11 cellular contexts compared by ENCODE assay signal in the genomic region with DNA sequence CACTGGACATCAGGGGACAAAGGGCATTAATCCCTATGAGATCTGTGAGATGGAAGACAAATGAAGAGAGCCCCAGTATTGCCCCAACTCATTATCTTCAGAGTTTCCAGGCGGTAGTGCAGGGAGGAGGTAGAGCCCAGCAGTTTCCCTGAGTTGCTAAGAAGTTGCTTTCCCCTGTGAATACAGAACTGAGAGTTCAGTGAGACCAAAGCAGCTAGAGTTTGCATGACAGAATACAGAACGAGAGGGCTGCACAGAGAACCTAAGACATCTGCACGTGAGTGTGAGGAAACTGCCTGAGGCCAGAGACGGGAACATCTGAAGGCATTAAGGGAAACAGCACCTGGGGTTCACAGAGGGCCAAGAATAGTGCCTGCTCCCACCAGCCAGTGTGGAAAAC. TPM values are rescaled to one million over a fixed set of nuclear protein-coding genes. Genes with fewer than 3 reads are reported as not detected.
DNase-seq lines count a peak whose midpoint lies in the region; ATAC-seq and TF ChIP-seq lines count a peak whose summit lies in the region.
"Had no signal": no experiment of that assay in that cellular context is flagged by ENCODE, and none has a peak within 500 bp of the region (broad histone marks: within the 10 kb centered on the region; RNA-seq: fewer than 3 reads in every experiment).

No MANE protein-coding gene starts in this region.

- peaks cover 7% of the 10 kb centered on the region for H3K27me3 Mint-ChIP-seq in stimulated activated naive CD8-positive, alpha-beta T cell treated with anti-CD3 and anti-CD28 coated beads, Interleukin-15, amount 100 ng/mL, for 72 hours

- H3K27me3 ChIP-seq in HAP-1 (ENCODE audit: low read depth): no peaks in the 10 kb centered on the region
- H3K27me3 ChIP-seq: BLaER1, breast epithelium had no signal

- no peaks in the 10 kb centered on the region for H3K9me3 Mint-ChIP-seq in stimulated activated naive CD8-positive, alpha-beta T cell treated with anti-CD3 and anti-CD28 coated beads, Interleukin-15, amount 100 ng/mL, for 72 hours

- no peak overlapping the region for H2AFZ ChIP-seq in OCI-LY7 (ENCODE audit: low read length)

- POLR2A ChIA-PET in OCI-LY7 (lab: Charles Lee): interaction anchor here (0.6 to 1.7 kb wide), 5 partner anchors 9 to 184 kb away, joined by 3 to 10 read pairs (median 3); a partner anchor contains a TSS

- no peaks in the 10 kb centered on the region for H3K9me2 ChIP-seq in OCI-LY7 (ENCODE audit: insufficient read depth, low read length)

- no peaks in the 10 kb centered on the region for H4K20me1 ChIP-seq in OCI-LY7 (ENCODE audit: insufficient read depth, low read length)
- H4K20me1 ChIP-seq: BLaER1 had no signal

- in situ Hi-C loops in HAP-1 (cut with MboI; ENCODE audit: low sequenced_read_pairs): no loop called here

- no peaks in the 10 kb centered on the region for H3K36me3 ChIP-seq in OCI-LY7 (ENCODE audit: insufficient read depth, low read length)
- no peaks in the 10 kb centered on the region for H3K36me3 ChIP-seq in HAP-1 (replicated peaks)
- H3K36me3 ChIP-seq: BLaER1, breast epithelium, left lung had no signal

- peak; percentile 42 for DNase-seq in GM20000 (ENCODE audit: low spot score)
- peak; percentile 36 for DNase-seq in OCI-LY7 (ENCODE audit: low spot score)
- no peak for DNase-seq in stimulated activated naive CD8-positive, alpha-beta T cell treated with anti-CD3 and anti-CD28 coated beads, Interleukin-15, amount 100 ng/mL, for 72 hours
- no peak for DNase-seq in HAP-1 (ENCODE audit: low spot score in 2 of 2)
- DNase-seq in kidney tubule cell (ENCODE audit: low spot score): no peak
- DNase-seq in NCI-H1092 treated with DMSO at 0.1 percent for 48 hours (lab: John Stamatoyannopoulos, UW): no peak
- DNase-seq: left lung had no signal

- H3K4me1 Mint-ChIP-seq in stimulated activated naive CD8-positive, alpha-beta T cell treated with anti-CD3 and anti-CD28 coated beads, Interleukin-15, amount 100 ng/mL, for 72 hours: no peaks in the 10 kb centered on the region

- CTCF ChIA-PET in OCI-LY7 (lab: Charles Lee; ENCODE audit: unreplicated experiment): interaction anchor here (1.9 kb wide), 1 partner anchor 14 kb away, joined by 5 read pairs; no protein-coding TSS in a partner anchor

- no peak overlapping the region for H3K4me3 Mint-ChIP-seq in stimulated activated naive CD8-positive, alpha-beta T cell treated with anti-CD3 and anti-CD28 coated beads, Interleukin-15, amount 100 ng/mL, for 72 hours

- no peak overlapping the region for H3K27ac ChIP-seq in OCI-LY7 (ENCODE audit: low read depth, low read length, poor library complexity, severe bottlenecking)
- H3K27ac ChIP-seq: BLaER1, breast epithelium, left lung had no signal

- intact Hi-C loops in OCI-LY7 (cut with micrococcal nuclease; ENCODE audit: unreplicated experiment): no loop called here

- TF ChIP-seq CTCF in GM20000 (IDR thresholded peaks at IDR 0.05; ENCODE audit: extremely low read depth, missing control alignments) (no peak), OCI-LY7 (conservative IDR thresholded peaks at IDR 0.05; ENCODE audit: low read length) (no peak)

- no peak overlapping the region for H3K4me2 ChIP-seq in OCI-LY7 (ENCODE audit: low read length)
- H3K4me2 ChIP-seq: BLaER1 had no signal

- H3K9me3 ChIP-seq in OCI-LY7 (ENCODE audit: low read length): no peaks in the 10 kb centered on the region
- H3K9me3 ChIP-seq in HAP-1: no peaks in the 10 kb centered on the region
- H3K9me3 ChIP-seq: BLaER1, breast epithelium, left lung had no signal

- H3K27ac Mint-ChIP-seq in stimulated activated naive CD8-positive, alpha-beta T cell treated with anti-CD3 and anti-CD28 coated beads, Interleukin-15, amount 100 ng/mL, for 72 hours: no peak overlapping the region

- ATAC-seq in GM18502 (IDR thresholded peaks at IDR 0.05; ENCODE audit: poor library complexity, unreplicated experiment): peak; percentile 82
- peak; percentile 100 for ATAC-seq in HG03025 (IDR thresholded peaks at IDR 0.05; ENCODE audit: low FRiP score, unreplicated experiment)
- ATAC-seq in stimulated activated naive CD8-positive, alpha-beta T cell treated with anti-CD3 and anti-CD28 coated beads, Interleukin-15, amount 100 ng/mL, for 72 hours: no peak
- ATAC-seq: left lung had no signal

- no peaks in the 10 kb centered on the region for H3K4me1 ChIP-seq in OCI-LY7 (ENCODE audit: insufficient read depth, low read length, poor library complexity, severe bottlenecking)
- H3K4me1 ChIP-seq in HAP-1: peaks cover 6% of the 10 kb centered on the region
- H3K4me1 ChIP-seq: BLaER1, breast epithelium, left lung had no signal

- H3K4me3 ChIP-seq in OCI-LY7 (ENCODE audit: low read depth, low read length, poor library complexity, severe bottlenecking): no peak overlapping the region
- no peak overlapping the region for H3K4me3 ChIP-seq in HAP-1
- H3K4me3 ChIP-seq: BLaER1, breast epithelium, left lung had no signal

- no TSS peak for BruUV-seq in OCI-LY7 (replicated peaks; lab: Mats Ljungman, UMichigan)

- no peaks in the 10 kb centered on the region for H3K79me2 ChIP-seq in OCI-LY7 (ENCODE audit: insufficient read depth, low read depth, low read length)

RNA-seq across cellular contexts. Expression of a gene that starts 18.1 kb away (rescaled TPM):
- 0.51 and 0.54 TPM in 2 replicates for total RNA-seq in OCI-LY7 (2014; rRNA removed; shearing (Covaris generic))
- total RNA-seq in OCI-LY7 (2022): 1.3 and 1.9 TPM in 2 replicates

Comparison
In these comparisons a context has a peak if more than half of its experiments do, and no peak if none do; other contexts are left out.
1. DNase-seq: peak in GM20000 (single experiment) and OCI-LY7 (single experiment); none in stimulated activated naive CD8-positive, alpha-beta T cell treated with anti-CD3 and anti-CD28 coated beads, Interleukin-15, amount 100 ng/mL, for 72 hours (0 of 2), HAP-1 (0 of 2), kidney tubule cell (single experiment) and NCI-H1092 treated with DMSO at 0.1 percent for 48 hours (single experiment).